15 cellular contexts compared by ENCODE assay signal in the genomic region with DNA sequence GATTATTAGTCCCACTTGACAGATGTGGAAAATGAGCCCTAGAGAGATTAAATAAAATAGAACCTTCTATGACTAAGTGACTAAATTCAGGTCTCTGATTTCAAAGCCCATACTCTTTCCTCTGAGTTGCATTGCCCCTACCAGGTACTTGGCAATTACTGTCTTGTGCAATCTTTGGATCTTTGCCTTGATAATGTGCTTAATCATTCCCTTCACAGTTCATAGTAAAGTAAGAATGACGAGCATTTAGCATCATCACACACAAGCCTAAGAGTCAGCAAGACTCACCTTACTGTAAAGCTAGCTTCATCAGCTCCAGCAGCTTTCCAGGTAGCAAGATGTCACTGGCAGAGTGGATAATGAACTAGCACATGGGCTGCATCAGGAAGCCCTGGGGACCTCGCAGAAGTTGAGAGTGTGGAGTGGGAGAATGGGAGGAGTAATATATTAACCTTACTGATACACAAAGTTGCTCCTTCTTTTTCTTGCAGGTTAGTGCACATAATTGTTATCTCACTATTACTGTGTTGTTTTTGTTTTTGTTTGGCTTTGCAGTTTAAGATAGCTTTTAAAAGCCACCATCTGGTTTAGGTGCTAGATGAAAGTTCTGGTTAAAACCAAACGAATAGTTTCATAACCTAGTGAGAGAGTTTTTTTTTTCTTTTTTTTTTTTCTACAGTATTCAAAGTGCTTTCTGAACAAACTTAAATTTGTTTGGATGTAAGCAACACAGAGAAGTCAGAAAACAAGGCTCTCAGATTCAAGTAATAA.
DNase-seq lines count a peak whose midpoint lies in the region; ATAC-seq and TF ChIP-seq lines count a peak whose summit lies in the region.
"Had no signal": no experiment of that assay in that cellular context is flagged by ENCODE, and none has a peak within 500 bp of the region (broad histone marks: within the 10 kb centered on the region; RNA-seq: fewer than 3 reads in every experiment).

No MANE protein-coding gene starts in this region.

- no peak overlapping the region for H4K8ac ChIP-seq in H9 (replicated peaks; ENCODE audit: insufficient read length, low read depth, low read length)

- peak overlapping the region; percentile 10 for H3K4me3 ChIP-seq in neural cell (ENCODE audit: low read length)

- H3K9me3 Mint-ChIP-seq in H9, result no peaks in the 10 kb centered on the region
- no peaks in the 10 kb centered on the region for H3K9me3 Mint-ChIP-seq in stimulated activated naive CD8-positive, alpha-beta T cell treated with anti-CD3 and anti-CD28 coated beads, Interleukin-15, amount 100 ng/mL, for 72 hours
- H3K9me3 Mint-ChIP-seq in stimulated activated effector memory CD8-positive, alpha-beta T cell treated with anti-CD3 and anti-CD28 coated beads, Interleukin-12 subunit alpha, Interleukin-12 subunit beta, amount 100 ng/mL, for 72 hours, result no peaks in the 10 kb centered on the region
- H3K9me3 Mint-ChIP-seq: activated T-helper 2 cell treated with anti-CD3 and anti-CD28 coated beads, Interferon-gamma antibody, Interleukin-2, Interleukin-4, amounts not matched to agents 10 μg/mL and 5 μg/mL and 100 μg/mL, durations not matched to agents 14 hours and 24 hours and 36 hours; dendritic cell treated with granulocyte-macrophage colony-stimulating factor and Interleukin-4, amounts not matched to agents 40 ng/mL and 50 ng/mL, for 4 days had no signal

- DNase-seq in H9 (no peak), NCI-H460 (ENCODE audit: extremely low read depth, low read depth) (peak; percentile 93), fibroblast of gingiva (ENCODE audit: low read depth) (peak; percentile 17), SW480 (ENCODE audit: low spot score) (no peak)
- no peak for DNase-seq in activated CD4-positive, alpha-beta T cell treated with anti-CD3 and anti-CD28 coated beads for 48 hours
- DNase-seq in stimulated activated naive CD8-positive, alpha-beta T cell treated with anti-CD3 and anti-CD28 coated beads, Interleukin-15, amount 100 ng/mL, for 72 hours, result no peak
- DNase-seq in stimulated activated effector memory CD8-positive, alpha-beta T cell treated with anti-CD3 and anti-CD28 coated beads, Interleukin-12 subunit alpha, Interleukin-12 subunit beta, amount 100 ng/mL, for 72 hours (ENCODE audit: low spot score in 2 of 2), result no peak
- DNase-seq: activated CD4-positive, alpha-beta memory T cell treated with anti-CD3 and anti-CD28 coated beads, Interleukin-2, amount 10 ng/mL, durations not matched to agents 7 days and 5 days; aorta; NCI-H1092; NCI-H526; SHP77 had no signal

- H3K9me3 ChIP-seq in H9 (ENCODE audit: control insufficient read depth, low read depth, low read length) (no peaks in the 10 kb centered on the region), neural cell (ENCODE audit: low read length) (no peaks in the 10 kb centered on the region)

- H3K18ac ChIP-seq in H9 (ENCODE audit: insufficient read length, low read depth, low read length), result no peak overlapping the region

- H3T11ph ChIP-seq in H9 (ENCODE audit: low read length), result no peak overlapping the region

- H3K9ac ChIP-seq in H9 (ENCODE audit: extremely low read depth, insufficient read length, low read length) (no peak overlapping the region), neural cell (ENCODE audit: low read length) (no peak overlapping the region)

- H3K9me2 ChIP-seq in neural cell (ENCODE audit: insufficient read depth, low read length), result no peaks in the 10 kb centered on the region

- no peak overlapping the region for H2BK20ac ChIP-seq in H9 (ENCODE audit: low read depth, low read length, poor library complexity, severe bottlenecking)

- H2BK120ac ChIP-seq in H9 (ENCODE audit: low read depth, low read length, poor library complexity, severe bottlenecking), result no peak overlapping the region

- H4K20me1 ChIP-seq in H9 (ENCODE audit: control insufficient read depth, insufficient read depth, insufficient read length) (no peaks in the 10 kb centered on the region), neural cell (ENCODE audit: insufficient read depth) (no peaks in the 10 kb centered on the region)

- peaks cover 7% of the 10 kb centered on the region; the same call in 1 of the 2 replicates for H3K79me2 ChIP-seq in H9 (ENCODE audit: insufficient read depth, low read length)
- H3K79me2 ChIP-seq in neural cell (replicated peaks; ENCODE audit: insufficient read depth, low read length), result peaks cover 84% of the 10 kb centered on the region

- H3K4me3 Mint-ChIP-seq in H9, result no peak overlapping the region
- no peak overlapping the region for H3K4me3 Mint-ChIP-seq in stimulated activated naive CD8-positive, alpha-beta T cell treated with anti-CD3 and anti-CD28 coated beads, Interleukin-15, amount 100 ng/mL, for 72 hours
- H3K4me3 Mint-ChIP-seq in stimulated activated effector memory CD8-positive, alpha-beta T cell treated with anti-CD3 and anti-CD28 coated beads, Interleukin-12 subunit alpha, Interleukin-12 subunit beta, amount 100 ng/mL, for 72 hours, result no peak overlapping the region
- H3K4me3 Mint-ChIP-seq: activated CD4-positive, alpha-beta memory T cell treated with anti-CD3 and anti-CD28 coated beads, Interleukin-2, amount 10 ng/mL, durations not matched to agents 7 days and 5 days; dendritic cell treated with granulocyte-macrophage colony-stimulating factor and Interleukin-4, amounts not matched to agents 40 ng/mL and 50 ng/mL, for 4 days had no signal

- no peak overlapping the region for H3K14ac ChIP-seq in H9 (ENCODE audit: insufficient read depth, low read length)

- H3K27me3 ChIP-seq in H9 (ENCODE audit: insufficient read depth, low read length) (no peaks in the 10 kb centered on the region), neural cell (ENCODE audit: insufficient read depth, low read depth, low read length) (no peaks in the 10 kb centered on the region)

- no peak overlapping the region for H3K56ac ChIP-seq in H9 (ENCODE audit: insufficient read length, low read depth, low read length)

- peak overlapping the region in 2 of 3 experiments; percentile 61 to 73; a peak in 2 of 7 replicates for H3K27ac Mint-ChIP-seq in H9
- H3K27ac Mint-ChIP-seq in stimulated activated naive CD8-positive, alpha-beta T cell treated with anti-CD3 and anti-CD28 coated beads, Interleukin-15, amount 100 ng/mL, for 72 hours, result no peak overlapping the region
- H3K27ac Mint-ChIP-seq in stimulated activated effector memory CD8-positive, alpha-beta T cell treated with anti-CD3 and anti-CD28 coated beads, Interleukin-12 subunit alpha, Interleukin-12 subunit beta, amount 100 ng/mL, for 72 hours, result no peak overlapping the region
- H3K27ac Mint-ChIP-seq: activated CD4-positive, alpha-beta memory T cell treated with anti-CD3 and anti-CD28 coated beads, Interleukin-2, amount 10 ng/mL, durations not matched to agents 7 days and 5 days; activated T-helper 2 cell treated with anti-CD3 and anti-CD28 coated beads, Interferon-gamma antibody, Interleukin-2, Interleukin-4, amounts not matched to agents 10 μg/mL and 5 μg/mL and 100 μg/mL, durations not matched to agents 14 hours and 24 hours and 36 hours; dendritic cell treated with granulocyte-macrophage colony-stimulating factor and Interleukin-4, amounts not matched to agents 40 ng/mL and 50 ng/mL, for 4 days had no signal

- H4K91ac ChIP-seq in H9 (ENCODE audit: insufficient read length, low read depth, low read length), result no peak overlapping the region

- H2BK12ac ChIP-seq in H9 (ENCODE audit: insufficient read length, low read depth, low read length), result no peak overlapping the region

- no peak overlapping the region for H3K27ac ChIP-seq in H9 (ENCODE audit: insufficient read length, low read depth, low read length)
- peak overlapping the region; percentile 43 for H3K27ac ChIP-seq in neural cell (ENCODE audit: low read length)

- ATAC-seq in stimulated activated naive CD8-positive, alpha-beta T cell treated with anti-CD3 and anti-CD28 coated beads, Interleukin-15, amount 100 ng/mL, for 72 hours, result no peak
- no peak for ATAC-seq in stimulated activated effector memory CD8-positive, alpha-beta T cell treated with anti-CD3 and anti-CD28 coated beads, Interleukin-12 subunit alpha, Interleukin-12 subunit beta, amount 100 ng/mL, for 72 hours

- peaks cover 58 to 62% of the 10 kb centered on the region in 2 experiments for H3K4me1 Mint-ChIP-seq in H9
- H3K4me1 Mint-ChIP-seq in stimulated activated naive CD8-positive, alpha-beta T cell treated with anti-CD3 and anti-CD28 coated beads, Interleukin-15, amount 100 ng/mL, for 72 hours, result no peaks in the 10 kb centered on the region
- no peaks in the 10 kb centered on the region for H3K4me1 Mint-ChIP-seq in stimulated activated effector memory CD8-positive, alpha-beta T cell treated with anti-CD3 and anti-CD28 coated beads, Interleukin-12 subunit alpha, Interleukin-12 subunit beta, amount 100 ng/mL, for 72 hours
- H3K4me1 Mint-ChIP-seq: activated CD4-positive, alpha-beta memory T cell treated with anti-CD3 and anti-CD28 coated beads, Interleukin-2, amount 10 ng/mL, durations not matched to agents 7 days and 5 days had no signal

- TF ChIP-seq CTCF in H9 (conservative IDR thresholded peaks at IDR 0.05) (no peak), neural cell (IDR thresholded peaks at IDR 0.05; ENCODE audit: poor library complexity, severe bottlenecking) (no peak)

- H3K36me3 Mint-ChIP-seq in H9 (ENCODE audit: insufficient read depth in 1 of 3, low read depth in 3 of 3), result peaks cover 4 to 20% (median 15%) of the 10 kb centered on the region in 3 experiments; a peak in 6 of 7 replicates
- H3K36me3 Mint-ChIP-seq in stimulated activated effector memory CD8-positive, alpha-beta T cell treated with anti-CD3 and anti-CD28 coated beads, Interleukin-12 subunit alpha, Interleukin-12 subunit beta, amount 100 ng/mL, for 72 hours, result no peaks in the 10 kb centered on the region

- H3K36me3 ChIP-seq in neural cell (ENCODE audit: insufficient read depth, low read length), result no peaks in the 10 kb centered on the region

- H2AFZ ChIP-seq in H9 (ENCODE audit: low read length), result no peak overlapping the region
- H2AFZ ChIP-seq in neural cell (ENCODE audit: low read depth, low read length), result no peak overlapping the region

- H2BK5ac ChIP-seq in H9 (ENCODE audit: insufficient read length, low read length), result no peak overlapping the region

- H3K23ac ChIP-seq in H9 (ENCODE audit: insufficient read length, low read depth, low read length), result no peak overlapping the region

- no peak overlapping the region for H3K4me2 ChIP-seq in H9 (ENCODE audit: insufficient read depth, insufficient read length, low read length)
- H3K4me2 ChIP-seq in neural cell (ENCODE audit: low read length), result peak overlapping the region; percentile 7

- no peaks in the 10 kb centered on the region for H3K23me2 ChIP-seq in H9 (ENCODE audit: insufficient read length, low read depth, low read length, poor library complexity, severe bottlenecking)

- no peak overlapping the region for H2BK15ac ChIP-seq in H9 (ENCODE audit: low read depth, low read length)

- H2AK5ac ChIP-seq in H9 (ENCODE audit: insufficient read length, low read length), result no peak overlapping the region

- H3K4me1 ChIP-seq in H9 (ENCODE audit: insufficient read depth, low read length), result peaks cover 14% of the 10 kb centered on the region; the same call in 1 of the 2 replicates

- no peaks in the 10 kb centered on the region for H3F3A ChIP-seq in neural cell (ENCODE audit: insufficient read depth, low read length, poor library complexity, severe bottlenecking)

- no peak overlapping the region for H4K5ac ChIP-seq in H9 (ENCODE audit: insufficient read length, low read depth, low read length)

- H3K79me1 ChIP-seq in H9 (ENCODE audit: insufficient read depth, low read depth, low read length, poor library complexity, severe bottlenecking), result peaks cover 6% of the 10 kb centered on the region

- no peak overlapping the region for H3K4ac ChIP-seq in H9 (ENCODE audit: low read depth, low read length)

- TF ChIP-seq EP300 in neural cell (conservative IDR thresholded peaks at IDR 0.05; ENCODE audit: poor library complexity, severe bottlenecking), result no peak

- H3K27me3 Mint-ChIP-seq in H9 (ENCODE audit: low read depth), result no peaks in the 10 kb centered on the region
- H3K27me3 Mint-ChIP-seq in stimulated activated naive CD8-positive, alpha-beta T cell treated with anti-CD3 and anti-CD28 coated beads, Interleukin-15, amount 100 ng/mL, for 72 hours, result no peaks in the 10 kb centered on the region
- H3K27me3 Mint-ChIP-seq: activated CD4-positive, alpha-beta memory T cell treated with anti-CD3 and anti-CD28 coated beads, Interleukin-2, amount 10 ng/mL, durations not matched to agents 7 days and 5 days had no signal

- WGBS in H9 (ENCODE audit: extremely low coverage, insufficient read length, low lambda C conversion rate), result no CpG with 5 or more reads among the region's 3 CpGs

- TF ChIP-seq RAD21 in neural cell (conservative IDR thresholded peaks at IDR 0.05), result peak; percentile 35

Comparison
In these comparisons a context has a peak if more than half of its experiments do, and no peak if none do; other contexts are left out.
1. DNase-seq: peak in NCI-H460 (single experiment) and fibroblast of gingiva (single experiment); none in H9 (single experiment), SW480 (single experiment), activated CD4-positive, alpha-beta T cell treated with anti-CD3 and anti-CD28 coated beads for 48 hours (single experiment), stimulated activated naive CD8-positive, alpha-beta T cell treated with anti-CD3 and anti-CD28 coated beads, Interleukin-15, amount 100 ng/mL, for 72 hours (0 of 2) and stimulated activated effector memory CD8-positive, alpha-beta T cell treated with anti-CD3 and anti-CD28 coated beads, Interleukin-12 subunit alpha, Interleukin-12 subunit beta, amount 100 ng/mL, for 72 hours (0 of 2).
2. H3K27ac Mint-ChIP-seq: peak in H9 (2 of 3); none in stimulated activated naive CD8-positive, alpha-beta T cell treated with anti-CD3 and anti-CD28 coated beads, Interleukin-15, amount 100 ng/mL, for 72 hours (0 of 2) and stimulated activated effector memory CD8-positive, alpha-beta T cell treated with anti-CD3 and anti-CD28 coated beads, Interleukin-12 subunit alpha, Interleukin-12 subunit beta, amount 100 ng/mL, for 72 hours (single experiment).